ENCODE assay signal across 31 cellular contexts in the genomic region with DNA sequence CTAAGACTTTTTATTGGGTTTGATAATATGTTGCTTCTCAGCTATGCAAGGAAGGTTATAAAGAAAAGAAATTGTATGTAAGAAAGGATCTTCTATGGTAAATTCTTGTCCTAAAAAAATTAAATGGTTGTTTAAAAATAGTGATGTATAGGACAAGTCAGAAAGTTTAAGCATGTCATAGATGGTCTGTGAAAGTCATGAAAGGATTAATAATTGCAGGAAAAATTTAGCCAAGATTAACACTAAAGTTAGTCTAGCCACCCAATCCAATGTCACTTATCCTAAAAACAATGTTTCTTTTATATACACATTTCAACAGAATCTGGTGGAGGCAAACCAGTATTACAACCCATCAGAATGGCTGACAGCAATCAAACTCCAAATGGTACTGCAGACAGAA.
"Had no signal": no experiment of that assay in that cellular context is flagged by ENCODE, and none has a peak within 500 bp of the region (broad histone marks: within the 10 kb centered on the region; RNA-seq: fewer than 3 reads in every experiment).

No MANE protein-coding gene starts in this region.

- H3K36me3 ChIP-seq: colonic mucosa, gastrocnemius medialis, neural progenitor cell, prostate gland, right atrium auricular region, stomach, tibial artery had no signal

- H3K27ac ChIP-seq: colonic mucosa, epithelial cell of prostate, gastrocnemius medialis, neural progenitor cell, parathyroid adenoma, prostate gland, right atrium auricular region, stomach, testis, tibial artery had no signal

- H3K4me1 ChIP-seq: colonic mucosa, gastrocnemius medialis, neural progenitor cell, parathyroid adenoma, prostate gland, right atrium auricular region, stomach, testis, tibial artery had no signal

- H3K27ac Mint-ChIP-seq: dendritic cell treated with granulocyte-macrophage colony-stimulating factor and Interleukin-4, amounts not matched to agents 40 ng/mL and 50 ng/mL, for 4 days; endodermal cell; naive thymus-derived CD4-positive, alpha-beta T cell; nephron; neural progenitor cell; type B pancreatic cell had no signal

- H3K79me2 ChIP-seq: parathyroid adenoma had no signal

- H3K36me3 Mint-ChIP-seq: naive thymus-derived CD4-positive, alpha-beta T cell; type B pancreatic cell had no signal

- DNase-seq: colonic mucosa; effector CD8-positive, alpha-beta T cell; endodermal cell; foreskin fibroblast; gastrocnemius medialis; head of caudate nucleus; kidney; mesenchymal stem cell; midbrain; naive thymus-derived CD4-positive, alpha-beta T cell; stimulated activated CD4-positive, alpha-beta T cell treated with anti-CD3 and anti-CD28 coated beads, Interleukin-12 subunit alpha, Interleukin-12 subunit beta, amount 100 ng/mL, for 4 hours; stimulated activated CD4-positive, alpha-beta T cell treated with anti-CD3 and anti-CD28 coated beads, Interleukin-1b, Interleukin-23, amount 100 ng/mL, for 48 hours; stimulated activated CD4-positive, alpha-beta T cell treated with anti-CD3 and anti-CD28 coated beads, Interleukin-4, amount 100 ng/mL, for 1 hour; stimulated activated CD8-positive, alpha-beta memory T cell treated with anti-CD3 and anti-CD28 coated beads, Interleukin-4, amount 100 ng/mL, for 48 hours; stimulated activated naive CD4-positive, alpha-beta T cell; stomach; testis; tibial artery had no signal

- H3K4me1 Mint-ChIP-seq: endodermal cell; naive thymus-derived CD4-positive, alpha-beta T cell; nephron; neural progenitor cell had no signal

- H3K27me3 ChIP-seq: colonic mucosa, gastrocnemius medialis, neural progenitor cell, right atrium auricular region, stomach, testis, tibial artery had no signal

- ATAC-seq: esophagus mucosa; gastrocnemius medialis; left lobe of liver; naive thymus-derived CD4-positive, alpha-beta T cell; sciatic nerve had no signal

- H3K4me3 Mint-ChIP-seq: dendritic cell treated with granulocyte-macrophage colony-stimulating factor and Interleukin-4, amounts not matched to agents 40 ng/mL and 50 ng/mL, for 4 days; endodermal cell; naive thymus-derived CD4-positive, alpha-beta T cell; nephron; neural progenitor cell; type B pancreatic cell had no signal

- H3K4me3 ChIP-seq: colonic mucosa, gastrocnemius medialis, lung, neural progenitor cell, prostate gland, right atrium auricular region, smooth muscle cell, stomach, testis, tibial artery had no signal

- H2AFZ ChIP-seq: neural progenitor cell, parathyroid adenoma had no signal

- H3K4me2 ChIP-seq: neural progenitor cell, smooth muscle cell had no signal

- H3K27me3 Mint-ChIP-seq: dendritic cell treated with granulocyte-macrophage colony-stimulating factor and Interleukin-4, amounts not matched to agents 40 ng/mL and 50 ng/mL, for 4 days; type B pancreatic cell had no signal
